24 cellular contexts compared by ENCODE assay signal in the genomic region with DNA sequence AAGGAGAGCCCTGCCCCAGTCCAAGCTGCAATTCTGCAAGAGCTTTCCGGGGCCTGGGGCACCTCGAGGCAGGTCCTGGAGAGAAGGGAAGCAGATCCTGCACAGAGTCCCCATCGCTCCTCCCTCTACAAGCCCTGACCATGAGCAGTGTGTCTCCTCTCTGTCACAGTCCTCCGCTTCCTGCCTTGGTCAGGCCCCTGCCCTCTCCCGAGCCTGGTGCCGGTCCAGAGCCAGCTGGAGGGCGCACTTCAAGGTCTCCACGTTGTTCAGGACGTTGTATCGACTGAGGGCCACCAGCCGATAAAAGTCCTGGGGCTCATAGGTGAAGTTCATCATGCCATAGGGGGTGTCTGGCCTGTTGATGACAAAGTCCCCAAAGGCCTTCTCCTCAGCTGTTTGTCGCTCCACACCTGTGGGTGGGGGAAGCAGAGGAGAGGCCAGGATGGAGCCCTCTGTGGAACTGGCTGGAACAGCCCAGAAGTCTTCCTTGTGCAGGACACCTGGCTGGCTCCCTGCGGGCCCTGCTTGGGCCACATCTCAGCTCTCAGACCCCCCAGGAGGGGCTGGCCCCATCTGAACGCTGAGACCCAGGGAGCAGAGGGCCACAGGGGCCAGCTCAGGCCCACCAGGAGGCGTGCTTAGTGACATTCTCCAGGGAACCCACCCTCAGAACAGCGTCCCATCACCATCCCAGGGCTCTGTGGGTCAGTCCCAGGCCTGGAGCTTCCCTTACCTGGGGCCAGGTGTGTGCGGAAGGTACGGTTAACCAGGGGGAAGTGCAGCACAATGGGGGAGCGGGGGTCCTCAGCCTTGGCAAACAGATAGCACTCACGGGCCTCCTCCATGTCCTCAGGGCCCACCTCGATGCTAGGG. TPM values are rescaled to one million over a fixed set of nuclear protein-coding genes. Genes with fewer than 3 reads are reported as not detected.
A peak's percentile ranks its signal among the peaks of the same experiment; 100 is the strongest.
DNase-seq lines count a peak whose midpoint lies in the region; ATAC-seq and TF ChIP-seq lines count a peak whose summit lies in the region.
"Had no signal": no experiment of that assay in that cellular context is flagged by ENCODE, and none has a peak within 500 bp of the region (broad histone marks: within the 10 kb centered on the region; RNA-seq: fewer than 3 reads in every experiment).

No MANE protein-coding gene starts in this region.

- H2AFZ ChIP-seq in neuronal stem cell (ENCODE audit: low read length) = no peak overlapping the region

- no peaks in the 10 kb centered on the region for H3K9me3 Mint-ChIP-seq in activated naive CD8-positive, alpha-beta T cell treated with anti-CD3 and anti-CD28 coated beads, Interleukin-2, amount 10 ng/mL, durations not matched to agents 7 days and 5 days
- no peaks in the 10 kb centered on the region for H3K9me3 Mint-ChIP-seq in activated naive CD8-positive, alpha-beta T cell treated with anti-CD3 and anti-CD28 coated beads for 36 hours
- H3K9me3 Mint-ChIP-seq: CD4-positive, alpha-beta T cell had no signal

- H2AK5ac ChIP-seq in neuronal stem cell (ENCODE audit: low read depth, low read length) = peak overlapping the region; percentile 15

- no peak overlapping the region for H3K23ac ChIP-seq in neuronal stem cell (ENCODE audit: low read depth, low read length, poor library complexity)

- H3K4me1 Mint-ChIP-seq in activated naive CD8-positive, alpha-beta T cell treated with anti-CD3 and anti-CD28 coated beads, Interleukin-2, amount 10 ng/mL, durations not matched to agents 7 days and 5 days = peaks cover 5% of the 10 kb centered on the region
- peaks cover 2% of the 10 kb centered on the region for H3K4me1 Mint-ChIP-seq in activated naive CD8-positive, alpha-beta T cell treated with anti-CD3 and anti-CD28 coated beads for 36 hours

- no peak overlapping the region for H3K14ac ChIP-seq in neuronal stem cell (ENCODE audit: low read length)

- no peak overlapping the region for H4K8ac ChIP-seq in neuronal stem cell (ENCODE audit: low read depth, low read length)

- no peak overlapping the region for H3K4me2 ChIP-seq in neuronal stem cell (ENCODE audit: insufficient read depth, low read length, poor library complexity, severe bottlenecking)
- H3K4me2 ChIP-seq: A549 had no signal

- H3K9me3 ChIP-seq in neuronal stem cell (replicated peaks in 1 of 2; ENCODE audit: control insufficient read depth in 2 of 2, insufficient read depth in 1 of 2, low read depth in 1 of 2, low read length in 2 of 2) (peaks cover 0 to 5% of the 10 kb centered on the region in 2 donors), aorta (ENCODE audit: control insufficient read depth, low read length) (no peaks in the 10 kb centered on the region)
- H3K9me3 ChIP-seq: A549 had no signal

- no peak overlapping the region for H3K18ac ChIP-seq in neuronal stem cell (ENCODE audit: low read length)

- no peak overlapping the region for H2BK5ac ChIP-seq in neuronal stem cell (ENCODE audit: low read length)

- no peak for ATAC-seq in activated naive CD8-positive, alpha-beta T cell treated with anti-CD3 and anti-CD28 coated beads, Interleukin-2, amount 10 ng/mL, durations not matched to agents 7 days and 5 days (ENCODE audit: low read depth)
- ATAC-seq in aorta (ENCODE audit: low FRiP score) = no peak
- ATAC-seq: A549 had no signal

- no peaks in the 10 kb centered on the region for H3K79me1 ChIP-seq in neuronal stem cell (ENCODE audit: low read depth, low read length)

- no peak overlapping the region for H2BK15ac ChIP-seq in neuronal stem cell (ENCODE audit: low read length)

- H3K27ac ChIP-seq in coronary artery (no peak overlapping the region), neuronal stem cell (replicated peaks; ENCODE audit: low read length) (no peak overlapping the region), aorta (ENCODE audit: low read depth in 1 of 2, low read length in 2 of 2) (no peak overlapping the region)
- H3K27ac ChIP-seq: A549 had no signal

- H3K4me3 ChIP-seq in coronary artery (no peak overlapping the region), neuronal stem cell (ENCODE audit: low read length in 2 of 2) (no peak overlapping the region), aorta (ENCODE audit: low read length in 2 of 2) (no peak overlapping the region)
- H3K4me3 ChIP-seq: A549 had no signal

- no peaks in the 10 kb centered on the region for H3K4me1 ChIP-seq in neuronal stem cell (ENCODE audit: control insufficient read depth in 2 of 2, insufficient read depth in 1 of 2, low read depth in 1 of 2, low read length in 2 of 2)
- H3K4me1 ChIP-seq in aorta (ENCODE audit: control insufficient read depth in 1 of 2, insufficient read depth in 2 of 2, low read length in 2 of 2) = no peaks in the 10 kb centered on the region

- DNase-seq in activated naive CD8-positive, alpha-beta T cell treated with anti-CD3 and anti-CD28 coated beads, Interleukin-2, amount 10 ng/mL, durations not matched to agents 7 days and 5 days = peak; percentile 17
- DNase-seq in activated naive CD8-positive, alpha-beta T cell treated with anti-CD3 and anti-CD28 coated beads for 36 hours = no peak
- DNase-seq in coronary artery (ENCODE audit: low spot score) (peak; percentile 68), neuronal stem cell (ENCODE audit: low spot score) (no peak), aorta (peak; percentile 17 to 63), NCI-H524 treated with DMSO at 0.1 percent for 48 hours (lab: John Stamatoyannopoulos, UW) (no peak), SHP77 treated with DMSO at 0.1 percent for 48 hours (lab: John Stamatoyannopoulos, UW) (no peak)
- DNase-seq: DMS153, GF-D8, GOT3, MM.1S, NCI-H1092, NCI-H1436 treated with DMSO at 0.1 percent for 48 hours, NCI-H2081 treated with DMSO at 0.1 percent for 48 hours, NCI-H510A, NCI-H82, OCI-M1, RPMI8226 had no signal

- H3K9ac ChIP-seq in neuronal stem cell (ENCODE audit: low read depth, low read length, poor library complexity) = no peak overlapping the region

- no peak overlapping the region for H3K27ac Mint-ChIP-seq in activated naive CD8-positive, alpha-beta T cell treated with anti-CD3 and anti-CD28 coated beads, Interleukin-2, amount 10 ng/mL, durations not matched to agents 7 days and 5 days
- no peak overlapping the region for H3K27ac Mint-ChIP-seq in activated naive CD8-positive, alpha-beta T cell treated with anti-CD3 and anti-CD28 coated beads for 36 hours
- H3K27ac Mint-ChIP-seq: CD4-positive, alpha-beta T cell had no signal

- POLR2A ChIA-PET in activated naive CD8-positive, alpha-beta T cell treated with anti-CD3 and anti-CD28 coated beads, Interleukin-2, amount 10 ng/mL, durations not matched to agents 7 days and 5 days (lab: Charles Lee) = no interaction called here

- no peaks in the 10 kb centered on the region for H3K36me3 Mint-ChIP-seq in activated naive CD8-positive, alpha-beta T cell treated with anti-CD3 and anti-CD28 coated beads, Interleukin-2, amount 10 ng/mL, durations not matched to agents 7 days and 5 days
- H3K36me3 Mint-ChIP-seq in activated naive CD8-positive, alpha-beta T cell treated with anti-CD3 and anti-CD28 coated beads for 36 hours = no peaks in the 10 kb centered on the region

- H3K27me3 Mint-ChIP-seq in activated naive CD8-positive, alpha-beta T cell treated with anti-CD3 and anti-CD28 coated beads, Interleukin-2, amount 10 ng/mL, durations not matched to agents 7 days and 5 days = peaks cover 9% of the 10 kb centered on the region
- no peaks in the 10 kb centered on the region for H3K27me3 Mint-ChIP-seq in activated naive CD8-positive, alpha-beta T cell treated with anti-CD3 and anti-CD28 coated beads for 36 hours

- no peak for TF ChIP-seq CTCF in coronary artery (IDR thresholded peaks at IDR 0.05)

- H3K27me3 ChIP-seq in neuronal stem cell (ENCODE audit: control insufficient read depth in 3 of 3, insufficient read depth in 3 of 3, low read depth in 1 of 3, low read length in 3 of 3) (peaks cover 0 to 4% (median 0%) of the 10 kb centered on the region in 3 experiments), aorta (ENCODE audit: control insufficient read depth in 1 of 2, insufficient read depth in 2 of 2, low read length in 1 of 2) (no peaks in the 10 kb centered on the region)

- H2BK120ac ChIP-seq in neuronal stem cell (ENCODE audit: low read depth, low read length) = no peak overlapping the region

- H4K91ac ChIP-seq in neuronal stem cell (ENCODE audit: low read depth, low read length, poor library complexity) = no peak overlapping the region

- no peaks in the 10 kb centered on the region for H3K36me3 ChIP-seq in neuronal stem cell (replicated peaks in 1 of 2; ENCODE audit: control insufficient read depth in 2 of 2, insufficient read depth in 2 of 2, low read length in 2 of 2)
- no peaks in the 10 kb centered on the region for H3K36me3 ChIP-seq in aorta (ENCODE audit: control insufficient read depth in 1 of 2, insufficient read depth in 2 of 2, low read length in 1 of 2)

- intact Hi-C loops in aorta (cut with DNase I) = no loop called here

- WGBS in neuronal stem cell (ENCODE audit: extremely low coverage in 2 of 2, insufficient read length in 2 of 2, insufficient replicate concordance in 1 of 2), 2 donors = no CpG with 5 or more reads among the region's 21 CpGs
- WGBS in aorta, 2 donors = 88% methylated on average over 21 of the region's 21 CpGs

- H3K4ac ChIP-seq in neuronal stem cell (ENCODE audit: low read length) = no peak overlapping the region

- H3K4me3 Mint-ChIP-seq in activated naive CD8-positive, alpha-beta T cell treated with anti-CD3 and anti-CD28 coated beads, Interleukin-2, amount 10 ng/mL, durations not matched to agents 7 days and 5 days = no peak overlapping the region
- H3K4me3 Mint-ChIP-seq in activated naive CD8-positive, alpha-beta T cell treated with anti-CD3 and anti-CD28 coated beads for 36 hours = no peak overlapping the region
- H3K4me3 Mint-ChIP-seq: CD4-positive, alpha-beta T cell had no signal

- no peak overlapping the region for H2BK12ac ChIP-seq in neuronal stem cell (ENCODE audit: low read length)

RNA-seq across cellular contexts. Expression of gene PLA2G4F, which starts 14.4 kb away (rescaled TPM):
- not detected for total RNA-seq in activated naive CD8-positive, alpha-beta T cell treated with anti-CD3 and anti-CD28 coated beads, Interleukin-2, amount 10 ng/mL, durations not matched to agents 7 days and 5 days
- not detected for total RNA-seq in activated naive CD8-positive, alpha-beta T cell treated with anti-CD3 and anti-CD28 coated beads for 36 hours
- not detected for polyA plus RNA-seq in neuronal stem cell (2013, experiment 1 of 2)
- polyA plus RNA-seq in neuronal stem cell (2013, experiment 2 of 2) = not detected
- total RNA-seq in aorta = not detected
- 1 to 10 TPM in 1 of 2 donors, not detected in 1; 1.5 TPM for polyA plus RNA-seq in aorta
- total RNA-seq: CD4-positive, alpha-beta T cell; Daoy; LHCN-M2 had no signal
- polyA plus RNA-seq: A549, BJ had no signal

RNA-seq across cellular contexts. Expression of gene PLA2G4D, which starts 47.7 kb away (rescaled TPM):
- not detected for total RNA-seq in activated naive CD8-positive, alpha-beta T cell treated with anti-CD3 and anti-CD28 coated beads, Interleukin-2, amount 10 ng/mL, durations not matched to agents 7 days and 5 days
- not detected for total RNA-seq in activated naive CD8-positive, alpha-beta T cell treated with anti-CD3 and anti-CD28 coated beads for 36 hours
- 0.03 TPM for polyA plus RNA-seq in neuronal stem cell (2013, experiment 1 of 2)
- 0.07 TPM for polyA plus RNA-seq in neuronal stem cell (2013, experiment 2 of 2)
- total RNA-seq in aorta = not detected
- polyA plus RNA-seq in aorta = not detected
- total RNA-seq: Caco-2; CD4-positive, alpha-beta T cell; Daoy; LHCN-M2 had no signal
- polyA plus RNA-seq: A549, BJ had no signal

Comparison
In these comparisons a context has a peak if more than half of its experiments do, and no peak if none do; other contexts are left out.
1. DNase-seq: peak in activated naive CD8-positive, alpha-beta T cell treated with anti-CD3 and anti-CD28 coated beads, Interleukin-2, amount 10 ng/mL, durations not matched to agents 7 days and 5 days (single experiment), coronary artery (single experiment) and aorta (2 of 2); none in activated naive CD8-positive, alpha-beta T cell treated with anti-CD3 and anti-CD28 coated beads for 36 hours (single experiment), neuronal stem cell (single experiment), NCI-H524 treated with DMSO at 0.1 percent for 48 hours (single experiment) and SHP77 treated with DMSO at 0.1 percent for 48 hours (single experiment).